ENCODE assay signal across 30 cellular contexts in genomic region chr1:245124241-245124640, GRCh38. TPM values are rescaled to one million over a fixed set of nuclear protein-coding genes. Genes with fewer than 3 reads are reported as not detected.
A peak's percentile ranks its signal among the peaks of the same experiment; 100 is the strongest.
DNase-seq lines count a peak whose midpoint lies in the region; ATAC-seq, FAIRE-seq and TF ChIP-seq lines count a peak whose summit lies in the region.
"Had no signal": no experiment of that assay in that cellular context is flagged by ENCODE, and none has a peak within 500 bp of the region (broad histone marks: within the 10 kb centered on the region; RNA-seq: fewer than 3 reads in every experiment).

No MANE protein-coding gene starts in this region.

- H4K8ac ChIP-seq in H9 (replicated peaks; ENCODE audit: insufficient read length, low read depth, low read length) (no peak overlapping the region), trophoblast cell (ENCODE audit: low read depth, low read length) (no peak overlapping the region), neuronal stem cell (ENCODE audit: low read depth, low read length) (no peak overlapping the region)

- no peak overlapping the region for H3T11ph ChIP-seq in H9 (ENCODE audit: low read length)

- H2BK12ac ChIP-seq in H9 (ENCODE audit: insufficient read length, low read depth, low read length) (no peak overlapping the region), trophoblast cell (ENCODE audit: low read length) (no peak overlapping the region), neuronal stem cell (ENCODE audit: low read length) (no peak overlapping the region)

- H2AFZ ChIP-seq in H9 (ENCODE audit: low read length): no peak overlapping the region
- no peak overlapping the region for H2AFZ ChIP-seq in trophoblast cell (ENCODE audit: insufficient read depth, low read length, poor library complexity)
- no peak overlapping the region for H2AFZ ChIP-seq in neuronal stem cell (ENCODE audit: low read length)

- no peaks in the 10 kb centered on the region for H3K9me3 ChIP-seq in H9 (ENCODE audit: control insufficient read depth, low read depth, low read length)
- no peaks in the 10 kb centered on the region for H3K9me3 ChIP-seq in trophoblast cell (ENCODE audit: insufficient read depth, low read depth, low read length)
- no peaks in the 10 kb centered on the region for H3K9me3 ChIP-seq in neuronal stem cell (replicated peaks in 1 of 2; ENCODE audit: control insufficient read depth in 2 of 2, insufficient read depth in 1 of 2, low read depth in 1 of 2, low read length in 2 of 2)
- H3K9me3 ChIP-seq: BE2C, BLaER1 had no signal

- H3K27ac Mint-ChIP-seq in H9 (peak overlapping the region; percentile 57 to 91 (median 71); a peak in 4 of 7 replicates), WTC11 (peak overlapping the region; percentile 27; the same call in 1 of the 2 replicates)
- H3K27ac Mint-ChIP-seq: CD14-positive monocyte; CD4-positive, alpha-beta memory T cell; CD4-positive, CD25-positive, alpha-beta regulatory T cell; CD8-positive, alpha-beta memory T cell had no signal

- H4K91ac ChIP-seq in H9 (ENCODE audit: insufficient read length, low read depth, low read length): no peak overlapping the region
- no peak overlapping the region for H4K91ac ChIP-seq in trophoblast cell (ENCODE audit: low read depth, low read length)
- H4K91ac ChIP-seq in neuronal stem cell (ENCODE audit: low read depth, low read length, poor library complexity): no peak overlapping the region

- DNase-seq in H9 (no peak), WTC11 (ENCODE audit: low spot score) (no peak), trophoblast cell (peak; percentile 91 to 96), neuronal stem cell (ENCODE audit: low spot score) (no peak), RCC 7860 (ENCODE audit: low spot score) (no peak)
- DNase-seq: 8988T; ACHN; BE2C; C1 segment of cervical spinal cord; CD4-positive, alpha-beta memory T cell; CD4-positive, CD25-positive, alpha-beta regulatory T cell; CD8-positive, alpha-beta memory T cell; COR-L47; DMS 273 treated with DMSO at 0.1 percent for 48 hours; DMS153; DMS53; DMS79; DND-41; EL; GDM1 had no signal

- H3K27ac ChIP-seq in H9 (ENCODE audit: insufficient read length, low read depth, low read length): no peak overlapping the region
- no peak overlapping the region for H3K27ac ChIP-seq in trophoblast cell (ENCODE audit: low read depth, low read length)
- no peak overlapping the region for H3K27ac ChIP-seq in neuronal stem cell (replicated peaks; ENCODE audit: low read length)
- H3K27ac ChIP-seq: BLaER1 had no signal

- H3K9me3 Mint-ChIP-seq in H9 (no peaks in the 10 kb centered on the region), WTC11 (no peaks in the 10 kb centered on the region)
- H3K9me3 Mint-ChIP-seq: CD14-positive monocyte; CD4-positive, alpha-beta memory T cell; CD8-positive, alpha-beta memory T cell had no signal

- H3K27me3 ChIP-seq in H9 (ENCODE audit: insufficient read depth, low read length) (no peaks in the 10 kb centered on the region), trophoblast cell (ENCODE audit: insufficient read depth, low read length) (no peaks in the 10 kb centered on the region), neuronal stem cell (ENCODE audit: control insufficient read depth in 3 of 3, insufficient read depth in 3 of 3, low read depth in 1 of 3, low read length in 3 of 3) (no peaks in the 10 kb centered on the region)
- H3K27me3 ChIP-seq: BE2C, BLaER1 had no signal

- H2BK120ac ChIP-seq in H9 (ENCODE audit: low read depth, low read length, poor library complexity, severe bottlenecking): no peak overlapping the region
- H2BK120ac ChIP-seq in trophoblast cell (ENCODE audit: insufficient read depth, low read length, poor library complexity): no peak overlapping the region
- H2BK120ac ChIP-seq in neuronal stem cell (ENCODE audit: low read depth, low read length): no peak overlapping the region

- H3K14ac ChIP-seq in H9 (ENCODE audit: insufficient read depth, low read length) (no peak overlapping the region), trophoblast cell (ENCODE audit: low read length) (no peak overlapping the region), neuronal stem cell (ENCODE audit: low read length) (no peak overlapping the region)

- H4K12ac ChIP-seq in trophoblast cell (ENCODE audit: low read depth, low read length): no peak overlapping the region

- H3K36me3 ChIP-seq in trophoblast cell (ENCODE audit: control insufficient read depth in 1 of 2, insufficient read depth in 2 of 2, low read length in 2 of 2) (no peaks in the 10 kb centered on the region), neuronal stem cell (replicated peaks in 1 of 2; ENCODE audit: control insufficient read depth in 2 of 2, insufficient read depth in 2 of 2, low read length in 2 of 2) (peaks cover 0 to 7% of the 10 kb centered on the region in 2 donors)
- H3K36me3 ChIP-seq: BE2C had no signal

- H3K4ac ChIP-seq in H9 (ENCODE audit: low read depth, low read length): no peak overlapping the region
- H3K4ac ChIP-seq in trophoblast cell (ENCODE audit: low read depth, low read length): no peak overlapping the region
- H3K4ac ChIP-seq in neuronal stem cell (ENCODE audit: low read length): no peak overlapping the region

- no peaks in the 10 kb centered on the region for H3K79me1 ChIP-seq in H9 (ENCODE audit: insufficient read depth, low read depth, low read length, poor library complexity, severe bottlenecking)
- H3K79me1 ChIP-seq in trophoblast cell (ENCODE audit: low read length): no peaks in the 10 kb centered on the region
- H3K79me1 ChIP-seq in neuronal stem cell (ENCODE audit: low read depth, low read length): no peaks in the 10 kb centered on the region

- H3K18ac ChIP-seq in H9 (ENCODE audit: insufficient read length, low read depth, low read length) (no peak overlapping the region), trophoblast cell (ENCODE audit: low read length) (no peak overlapping the region), neuronal stem cell (ENCODE audit: low read length) (no peak overlapping the region)

- POLR2A ChIA-PET in WTC11 (lab: Charles Lee): no interaction called here

- H3K27me3 Mint-ChIP-seq in H9 (ENCODE audit: low read depth): peaks cover 2% of the 10 kb centered on the region
- H3K27me3 Mint-ChIP-seq in WTC11 (ENCODE audit: low read depth): no peaks in the 10 kb centered on the region
- H3K27me3 Mint-ChIP-seq: CD4-positive, CD25-positive, alpha-beta regulatory T cell had no signal

- WGBS in H9 (ENCODE audit: extremely low coverage, insufficient read length, low lambda C conversion rate): no CpG with 5 or more reads among the region's 6 CpGs
- no CpG with 5 or more reads among the region's 6 CpGs for WGBS in trophoblast cell (ENCODE audit: extremely low coverage, insufficient coverage, insufficient read length)
- no CpG with 5 or more reads among the region's 6 CpGs for WGBS in neuronal stem cell (ENCODE audit: extremely low coverage in 2 of 2, insufficient read length in 2 of 2, insufficient replicate concordance in 1 of 2), 2 donors

- CTCF ChIA-PET in WTC11 (lab: Charles Lee): no interaction called here

- H2BK15ac ChIP-seq in H9 (ENCODE audit: low read depth, low read length): no peak overlapping the region
- no peak overlapping the region for H2BK15ac ChIP-seq in neuronal stem cell (ENCODE audit: low read length)

- ATAC-seq in WTC11: no peak
- ATAC-seq in GM18517 (IDR thresholded peaks at IDR 0.05; ENCODE audit: unreplicated experiment): no peak
- ATAC-seq in HG02798 (IDR thresholded peaks at IDR 0.05; ENCODE audit: poor library complexity, unreplicated experiment): no peak
- ATAC-seq: GM12878 had no signal

- no peak overlapping the region for H3K4me2 ChIP-seq in H9 (ENCODE audit: insufficient read depth, insufficient read length, low read length)
- H3K4me2 ChIP-seq in trophoblast cell (ENCODE audit: low read length): no peak overlapping the region
- H3K4me2 ChIP-seq in neuronal stem cell (ENCODE audit: insufficient read depth, low read length, poor library complexity, severe bottlenecking): no peak overlapping the region
- H3K4me2 ChIP-seq: BLaER1 had no signal

- TF ChIP-seq CTCF in H9 (conservative IDR thresholded peaks at IDR 0.05): no peak
- TF ChIP-seq CTCF in WTC11 (IDR thresholded peaks at IDR 0.05): no peak

- no peak overlapping the region for H3K23ac ChIP-seq in H9 (ENCODE audit: insufficient read length, low read depth, low read length)
- no peak overlapping the region for H3K23ac ChIP-seq in trophoblast cell (ENCODE audit: low read length)
- no peak overlapping the region for H3K23ac ChIP-seq in neuronal stem cell (ENCODE audit: low read depth, low read length, poor library complexity)

- H4K5ac ChIP-seq in H9 (ENCODE audit: insufficient read length, low read depth, low read length): no peak overlapping the region

- H3K23me2 ChIP-seq in H9 (ENCODE audit: insufficient read length, low read depth, low read length, poor library complexity, severe bottlenecking): no peaks in the 10 kb centered on the region

- H2AK5ac ChIP-seq in H9 (ENCODE audit: insufficient read length, low read length) (no peak overlapping the region), trophoblast cell (ENCODE audit: low read length) (no peak overlapping the region), neuronal stem cell (ENCODE audit: low read depth, low read length) (no peak overlapping the region)

- H3K79me2 ChIP-seq in H9 (ENCODE audit: insufficient read depth, low read length) (no peaks in the 10 kb centered on the region), trophoblast cell (ENCODE audit: control insufficient read depth, insufficient read depth, low read length, poor library complexity) (no peaks in the 10 kb centered on the region)

- H3K36me3 Mint-ChIP-seq in H9 (ENCODE audit: insufficient read depth in 1 of 3, low read depth in 3 of 3) (peaks cover 0 to 2% (median 0%) of the 10 kb centered on the region in 3 experiments; a peak in 2 of 7 replicates), WTC11 (no peaks in the 10 kb centered on the region)
- H3K36me3 Mint-ChIP-seq: CD4-positive, CD25-positive, alpha-beta regulatory T cell had no signal

- no peak overlapping the region for H3K9ac ChIP-seq in H9 (ENCODE audit: extremely low read depth, insufficient read length, low read length)
- no peak overlapping the region for H3K9ac ChIP-seq in trophoblast cell (ENCODE audit: low read length)
- H3K9ac ChIP-seq in neuronal stem cell (ENCODE audit: low read depth, low read length, poor library complexity): no peak overlapping the region
- H3K9ac ChIP-seq: BLaER1 had no signal

- H2BK20ac ChIP-seq in H9 (ENCODE audit: low read depth, low read length, poor library complexity, severe bottlenecking): no peak overlapping the region

- FAIRE-seq in RCC 7860 (lab: Jason Lieb, UNC): no peak
- FAIRE-seq: A204.1, GM12878, GM12892, GM18507, GM19239 had no signal

- H3K4me3 Mint-ChIP-seq in H9: no peak overlapping the region
- H3K4me3 Mint-ChIP-seq in WTC11: no peak overlapping the region
- H3K4me3 Mint-ChIP-seq: CD14-positive monocyte; CD4-positive, alpha-beta memory T cell; CD4-positive, CD25-positive, alpha-beta regulatory T cell; CD8-positive, alpha-beta memory T cell had no signal

- H3K4me1 ChIP-seq in H9 (ENCODE audit: insufficient read depth, low read length): peaks cover 3% of the 10 kb centered on the region; the same call in 1 of the 2 replicates
- no peaks in the 10 kb centered on the region for H3K4me1 ChIP-seq in trophoblast cell (ENCODE audit: control insufficient read depth in 1 of 2, insufficient read depth in 2 of 2, low read length in 2 of 2)
- H3K4me1 ChIP-seq in neuronal stem cell (ENCODE audit: control insufficient read depth in 2 of 2, insufficient read depth in 1 of 2, low read depth in 1 of 2, low read length in 2 of 2): no peaks in the 10 kb centered on the region

- peaks cover 12 to 22% of the 10 kb centered on the region in 2 experiments for H3K4me1 Mint-ChIP-seq in H9
- H3K4me1 Mint-ChIP-seq in WTC11: peaks cover 18% of the 10 kb centered on the region
- H3K4me1 Mint-ChIP-seq: CD14-positive monocyte; CD4-positive, alpha-beta memory T cell; CD4-positive, CD25-positive, alpha-beta regulatory T cell; CD8-positive, alpha-beta memory T cell had no signal

- H4K20me1 ChIP-seq in H9 (ENCODE audit: control insufficient read depth, insufficient read depth, insufficient read length): no peaks in the 10 kb centered on the region
- H4K20me1 ChIP-seq: BLaER1 had no signal

- H3K4me3 ChIP-seq in trophoblast cell (ENCODE audit: low read depth, low read length) (no peak overlapping the region), neuronal stem cell (ENCODE audit: low read length in 2 of 2) (no peak overlapping the region)
- H3K4me3 ChIP-seq: BLaER1, GM12878 had no signal

- no peak overlapping the region for H3K56ac ChIP-seq in H9 (ENCODE audit: insufficient read length, low read depth, low read length)

- H2BK5ac ChIP-seq in H9 (ENCODE audit: insufficient read length, low read length): no peak overlapping the region
- H2BK5ac ChIP-seq in trophoblast cell (ENCODE audit: low read depth, low read length, poor library complexity): no peak overlapping the region
- no peak overlapping the region for H2BK5ac ChIP-seq in neuronal stem cell (ENCODE audit: low read length)

RNA-seq across cellular contexts. Expression of gene KIF26B, which starts 30.5 kb away (rescaled TPM):
- 0.13 and 0.20 TPM in 2 replicates for total RNA-seq in H9 (2021)
- total RNA-seq in WTC11 (2021): 0.41 to 1.2 TPM (median 0.55 TPM) in 3 replicates
- polyA plus RNA-seq in trophoblast cell (2013): 17.8 and 18.1 TPM in 2 replicates
- 0.33 TPM for polyA plus RNA-seq in neuronal stem cell (2013, experiment 1 of 2)
- 0.26 TPM for polyA plus RNA-seq in neuronal stem cell (2013, experiment 2 of 2)
- total RNA-seq: A673; CD4-positive, alpha-beta memory T cell; CD4-positive, CD25-positive, alpha-beta regulatory T cell had no signal
- polyA plus RNA-seq: CD4-positive, CD25-positive, alpha-beta regulatory T cell; CD8-positive, alpha-beta memory T cell had no signal

Comparison
In these comparisons a context has a peak if more than half of its experiments do, and no peak if none do; other contexts are left out.
1. DNase-seq: peak in trophoblast cell (2 of 2); none in H9 (single experiment), WTC11 (single experiment), neuronal stem cell (single experiment) and RCC 7860 (single experiment).